8 cellular contexts compared by ENCODE assay signal in the genomic region with DNA sequence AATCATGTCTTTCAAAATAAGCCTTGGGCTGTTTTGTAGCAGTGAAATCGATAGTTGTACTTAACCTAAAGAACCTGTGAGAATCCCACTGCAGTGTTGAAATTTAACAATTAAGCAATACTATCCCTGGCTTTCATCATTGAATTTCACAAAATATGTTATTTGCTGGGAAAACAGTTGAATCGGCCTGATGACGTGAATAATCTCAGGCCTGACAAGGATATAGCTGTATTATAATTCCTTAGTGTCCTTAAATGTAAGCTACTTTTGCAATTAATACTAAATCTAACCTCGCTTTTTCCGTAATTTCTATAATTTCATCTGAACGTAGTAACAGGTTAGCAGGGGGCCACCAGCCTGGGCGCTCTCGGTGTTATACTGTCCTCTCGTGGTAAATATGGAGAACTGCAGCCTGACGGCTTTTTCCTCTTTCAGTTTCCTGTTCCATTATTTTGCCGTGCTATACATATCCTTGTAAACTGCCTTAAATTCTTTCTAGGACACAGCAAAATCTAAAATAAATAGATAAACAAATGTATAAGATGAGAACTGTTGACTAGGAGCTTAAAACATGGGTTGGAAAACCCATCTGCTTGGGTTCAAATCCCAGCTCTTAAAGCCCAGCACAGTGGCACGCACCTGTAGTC. TPM values are rescaled to one million over a fixed set of nuclear protein-coding genes. Genes with fewer than 3 reads are reported as not detected.
A peak's percentile ranks its signal among the peaks of the same experiment; 100 is the strongest.
DNase-seq lines count a peak whose midpoint lies in the region; ATAC-seq and TF ChIP-seq lines count a peak whose summit lies in the region.

No MANE protein-coding gene starts in this region.

- no peaks in the 10 kb centered on the region for H3K9me3 ChIP-seq in Karpas-422 (ENCODE audit: low read length)
- H3K9me3 ChIP-seq in SK-N-SH, result no peaks in the 10 kb centered on the region

- H3K9me2 ChIP-seq in Karpas-422 (replicated peaks; ENCODE audit: insufficient read depth, low read length) (no peaks in the 10 kb centered on the region), SK-N-SH (no peaks in the 10 kb centered on the region)

- H3K27me3 Mint-ChIP-seq in activated naive CD8-positive, alpha-beta T cell treated with anti-CD3 and anti-CD28 coated beads for 36 hours, result no peaks in the 10 kb centered on the region

- H3K27ac Mint-ChIP-seq in activated naive CD8-positive, alpha-beta T cell treated with anti-CD3 and anti-CD28 coated beads for 36 hours, result no peak overlapping the region

- H3K36me3 Mint-ChIP-seq in activated naive CD8-positive, alpha-beta T cell treated with anti-CD3 and anti-CD28 coated beads for 36 hours, result peaks cover 18% of the 10 kb centered on the region

- 13% methylated on average over 12 of the region's 12 CpGs for WGBS in SK-N-SH (ENCODE audit: low lambda C conversion rate)

- H3K4me1 Mint-ChIP-seq in activated naive CD8-positive, alpha-beta T cell treated with anti-CD3 and anti-CD28 coated beads for 36 hours, result peaks cover 9% of the 10 kb centered on the region

- no peak for TF ChIP-seq EP300 in SK-N-SH (IDR thresholded peaks at IDR 0.05; ENCODE audit: borderline replicate concordance in 1 of 2, low read depth in 1 of 2, low read length in 1 of 2)

- H3K4me3 Mint-ChIP-seq in activated naive CD8-positive, alpha-beta T cell treated with anti-CD3 and anti-CD28 coated beads for 36 hours, result no peak overlapping the region

- H3K9ac ChIP-seq in Karpas-422 (ENCODE audit: low read length), result peak overlapping the region; percentile 30; the same call in 1 of the 2 replicates
- no peak overlapping the region for H3K9ac ChIP-seq in SK-N-SH

- no peaks in the 10 kb centered on the region for H3F3A ChIP-seq in SK-N-SH (replicated peaks; ENCODE audit: insufficient read depth)

- H3K79me2 ChIP-seq in Karpas-422 (ENCODE audit: low read length) (no peaks in the 10 kb centered on the region), SK-N-SH (ENCODE audit: insufficient read depth) (no peaks in the 10 kb centered on the region)

- ATAC-seq in GM21447 (IDR thresholded peaks at IDR 0.05; ENCODE audit: unreplicated experiment) (peak; percentile 70), Right ventricle myocardium superior (ENCODE audit: poor library complexity) (peak; percentile 94)

- peak; percentile 34 for DNase-seq in DMS153 treated with DMSO at 0.1 percent for 48 hours (lab: John Stamatoyannopoulos, UW; ENCODE audit: unreplicated experiment)
- DNase-seq in Karpas-422, result peak; percentile 78
- peak; percentile 69 for DNase-seq in SK-N-SH
- DNase-seq in activated naive CD8-positive, alpha-beta T cell treated with anti-CD3 and anti-CD28 coated beads for 36 hours, result peak; percentile 36
- DNase-seq in Right ventricle myocardium superior, result peak; percentile 65
- DNase-seq in putamen (ENCODE audit: low spot score), result peak; percentile 58
- no peak for DNase-seq in GOT3 (lab: John Stamatoyannopoulos, UW)

- H3K27ac ChIP-seq in Karpas-422 (ENCODE audit: low read length) (no peak overlapping the region), SK-N-SH (ENCODE audit: low read depth in 2 of 2, low read length in 1 of 2) (no peak overlapping the region)

- intact Hi-C loops in Right ventricle myocardium superior (cut with DNase I), result loop anchor here (5.0 kb wide), 2 partner anchors 194 to 694 kb away; no protein-coding TSS in a partner anchor

- peak; percentile 100 for TF ChIP-seq CTCF in SK-N-SH (IDR thresholded peaks at IDR 0.05)

- CTCF ChIA-PET in SK-N-SH (lab: Yijun Ruan, JAX), result interaction anchor here (0.6 to 6.1 kb wide), 98 partner anchors 10 to 783 kb away, joined by 3 to 78 read pairs (median 4); partner anchors contain the start of genes MTFR2 and PDE7B

- POLR2A ChIA-PET in SK-N-SH (lab: Yijun Ruan, JAX), result interaction anchor here (0.8 kb wide), 1 partner anchor 727 kb away, joined by 3 read pairs; no protein-coding TSS in a partner anchor

- no peaks in the 10 kb centered on the region for H3K27me3 ChIP-seq in Karpas-422 (ENCODE audit: low read length)
- H3K27me3 ChIP-seq in SK-N-SH (ENCODE audit: insufficient read depth), result no peaks in the 10 kb centered on the region

- TF ChIP-seq RAD21 in SK-N-SH (IDR thresholded peaks at IDR 0.05; ENCODE audit: low read length), result peak; percentile 100

- peaks cover 4% of the 10 kb centered on the region for H3K9me3 Mint-ChIP-seq in activated naive CD8-positive, alpha-beta T cell treated with anti-CD3 and anti-CD28 coated beads for 36 hours

- H2AFZ ChIP-seq in Karpas-422 (ENCODE audit: low read length) (peak overlapping the region; percentile 56; the same call in 1 of the 2 replicates), SK-N-SH (ENCODE audit: low read depth) (peak overlapping the region; percentile 87; the same call in 1 of the 2 replicates)

- H4K20me1 ChIP-seq in Karpas-422 (ENCODE audit: insufficient read depth, low read depth, low read length) (no peaks in the 10 kb centered on the region), SK-N-SH (ENCODE audit: insufficient read depth) (no peaks in the 10 kb centered on the region)

- peaks cover 6% of the 10 kb centered on the region; the same call in 1 of the 2 replicates for H3K36me3 ChIP-seq in Karpas-422 (ENCODE audit: insufficient read depth, low read length)
- H3K36me3 ChIP-seq in SK-N-SH (replicated peaks in 1 of 2; ENCODE audit: control insufficient read depth in 1 of 2, insufficient read depth in 2 of 2, low read length in 1 of 2), result no peaks in the 10 kb centered on the region

- H3K4me1 ChIP-seq in Karpas-422 (ENCODE audit: low read length), result peaks cover 13% of the 10 kb centered on the region
- H3K4me1 ChIP-seq in SK-N-SH (ENCODE audit: control insufficient read depth in 1 of 2, insufficient read depth in 2 of 2, low read depth in 1 of 2, low read length in 1 of 2), result no peaks in the 10 kb centered on the region; a peak in 1 of 4 replicates

- H3K4me2 ChIP-seq in Karpas-422 (ENCODE audit: low read depth, low read length, poor library complexity, severe bottlenecking) (peak overlapping the region; percentile 68), SK-N-SH (peak overlapping the region; percentile 59)

- H3K4me3 ChIP-seq in Karpas-422 (ENCODE audit: low read length) (peak overlapping the region; percentile 27; the same call in 1 of the 2 replicates), SK-N-SH (ENCODE audit: low read depth in 2 of 2, low read length in 1 of 2) (peak overlapping the region in 1 of 2 experiments; percentile 54; a peak in 1 of 4 replicates)

TF ChIP-seq in SK-N-SH, 30 proteins besides CTCF, POLR2A, EP300 and RAD21 (continues in another document):
- TF ChIP-seq, protein P1, sequence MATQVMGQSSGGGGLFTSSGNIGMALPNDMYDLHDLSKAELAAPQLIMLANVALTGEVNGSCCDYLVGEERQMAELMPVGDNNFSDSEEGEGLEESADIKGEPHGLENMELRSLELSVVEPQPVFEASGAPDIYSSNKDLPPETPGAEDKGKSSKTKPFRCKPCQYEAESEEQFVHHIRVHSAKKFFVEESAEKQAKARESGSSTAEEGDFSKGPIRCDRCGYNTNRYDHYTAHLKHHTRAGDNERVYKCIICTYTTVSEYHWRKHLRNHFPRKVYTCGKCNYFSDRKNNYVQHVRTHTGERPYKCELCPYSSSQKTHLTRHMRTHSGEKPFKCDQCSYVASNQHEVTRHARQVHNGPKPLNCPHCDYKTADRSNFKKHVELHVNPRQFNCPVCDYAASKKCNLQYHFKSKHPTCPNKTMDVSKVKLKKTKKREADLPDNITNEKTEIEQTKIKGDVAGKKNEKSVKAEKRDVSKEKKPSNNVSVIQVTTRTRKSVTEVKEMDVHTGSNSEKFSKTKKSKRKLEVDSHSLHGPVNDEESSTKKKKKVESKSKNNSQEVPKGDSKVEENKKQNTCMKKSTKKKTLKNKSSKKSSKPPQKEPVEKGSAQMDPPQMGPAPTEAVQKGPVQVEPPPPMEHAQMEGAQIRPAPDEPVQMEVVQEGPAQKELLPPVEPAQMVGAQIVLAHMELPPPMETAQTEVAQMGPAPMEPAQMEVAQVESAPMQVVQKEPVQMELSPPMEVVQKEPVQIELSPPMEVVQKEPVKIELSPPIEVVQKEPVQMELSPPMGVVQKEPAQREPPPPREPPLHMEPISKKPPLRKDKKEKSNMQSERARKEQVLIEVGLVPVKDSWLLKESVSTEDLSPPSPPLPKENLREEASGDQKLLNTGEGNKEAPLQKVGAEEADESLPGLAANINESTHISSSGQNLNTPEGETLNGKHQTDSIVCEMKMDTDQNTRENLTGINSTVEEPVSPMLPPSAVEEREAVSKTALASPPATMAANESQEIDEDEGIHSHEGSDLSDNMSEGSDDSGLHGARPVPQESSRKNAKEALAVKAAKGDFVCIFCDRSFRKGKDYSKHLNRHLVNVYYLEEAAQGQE (IDR thresholded peaks at IDR 0.05; ENCODE audit: low read depth, low read length), result no peak
- TF ChIP-seq CHD2 (IDR thresholded peaks at IDR 0.05; ENCODE audit: low read length, partially characterized antibody) (peak; percentile 22), JUND (IDR thresholded peaks at IDR 0.05) (no peak), NRF1 (IDR thresholded peaks at IDR 0.05; ENCODE audit: low read depth, low read length) (peak; percentile 8; the same call in 1 of the 2 replicates), SMC3 (IDR thresholded peaks at IDR 0.05; ENCODE audit: low read depth, low read length) (peak; percentile 100), YY1 (IDR thresholded peaks at IDR 0.05; ENCODE audit: low read depth) (no peak), POLR2AphosphoS5 (IDR thresholded peaks at IDR 0.05; ENCODE audit: low read depth, low read length) (no peak)
- TF ChIP-seq, protein P2, sequence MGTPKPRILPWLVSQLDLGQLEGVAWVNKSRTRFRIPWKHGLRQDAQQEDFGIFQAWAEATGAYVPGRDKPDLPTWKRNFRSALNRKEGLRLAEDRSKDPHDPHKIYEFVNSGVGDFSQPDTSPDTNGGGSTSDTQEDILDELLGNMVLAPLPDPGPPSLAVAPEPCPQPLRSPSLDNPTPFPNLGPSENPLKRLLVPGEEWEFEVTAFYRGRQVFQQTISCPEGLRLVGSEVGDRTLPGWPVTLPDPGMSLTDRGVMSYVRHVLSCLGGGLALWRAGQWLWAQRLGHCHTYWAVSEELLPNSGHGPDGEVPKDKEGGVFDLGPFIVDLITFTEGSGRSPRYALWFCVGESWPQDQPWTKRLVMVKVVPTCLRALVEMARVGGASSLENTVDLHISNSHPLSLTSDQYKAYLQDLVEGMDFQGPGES (IDR thresholded peaks at IDR 0.05; ENCODE audit: low read depth, low read length), result no peak

RNA-seq across cellular contexts. Expression of gene MTFR2, which starts 24.0 kb away (rescaled TPM):
- 4.3 and 7.2 TPM in 2 replicates for total RNA-seq in Karpas-422 (2014; rRNA removed; shearing (Covaris generic); ENCODE audit: low replicate concordance)
- 7.4 and 9.2 TPM in 2 replicates for polyA plus RNA-seq in SK-N-SH (2012; rRNA removed)
- polyA plus RNA-seq in SK-N-SH (2012; cell fraction: cytosol; rRNA removed), result 5.7 and 6.9 TPM in 2 replicates
- 3.6 and 4.0 TPM in 2 replicates for polyA plus RNA-seq in SK-N-SH (2012; cell fraction: nucleus; rRNA removed)
- total RNA-seq in activated naive CD8-positive, alpha-beta T cell treated with anti-CD3 and anti-CD28 coated beads for 36 hours, result 10 to 100 TPM; 28.4 to 30.0 TPM
- total RNA-seq in Right ventricle myocardium superior, result 0.24 TPM
